Comparison of ENCODE assay signal across 9 cellular contexts in the genomic region with DNA sequence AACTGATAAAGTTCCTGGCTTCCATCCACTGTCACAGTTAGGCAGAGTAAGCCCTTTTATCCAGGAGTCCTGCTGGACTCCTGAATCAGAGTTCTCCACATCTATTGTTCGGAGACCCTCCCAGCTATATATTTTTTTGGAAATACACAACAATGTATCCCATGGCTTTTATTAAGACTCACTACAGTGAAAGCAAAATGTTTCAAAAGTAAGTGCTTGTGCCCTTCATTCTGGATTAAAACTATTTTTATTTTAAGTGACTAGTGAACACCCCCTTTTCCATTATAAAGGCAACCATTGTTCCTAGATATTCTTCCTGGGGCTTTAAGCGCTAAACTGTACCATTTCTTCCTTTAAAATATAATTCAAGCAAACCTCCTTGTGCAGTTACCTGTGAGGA. TPM values are rescaled to one million over a fixed set of nuclear protein-coding genes. Genes with fewer than 3 reads are reported as not detected.
"Had no signal": no experiment of that assay in that cellular context is flagged by ENCODE, and none has a peak within 500 bp of the region (broad histone marks: within the 10 kb centered on the region; RNA-seq: fewer than 3 reads in every experiment).

No MANE protein-coding gene starts in this region.

- H3K9ac ChIP-seq: GM23248 had no signal

- H3K4me3 ChIP-seq: GM23248 had no signal

- H3K36me3 Mint-ChIP-seq: IgD-negative memory B cell had no signal

- DNase-seq: GM23248, GOT3, H9, HFFc6, KBM-7 had no signal

- H3K27ac Mint-ChIP-seq: H9, HFFc6, IgD-negative memory B cell had no signal

- H3K9me3 Mint-ChIP-seq: HFFc6, IgD-negative memory B cell had no signal

- H3K4me3 Mint-ChIP-seq: H9, HFFc6, IgD-negative memory B cell had no signal

- H3K4me1 Mint-ChIP-seq: H9, IgD-negative memory B cell had no signal

- H3K27ac ChIP-seq: GM23248, HL-60 had no signal

- FAIRE-seq: H54, HepG2 had no signal

RNA-seq across cellular contexts. Expression of gene KIF4A, which starts 56.8 kb away (rescaled TPM):
- polyA plus RNA-seq: IgD-negative memory B cell had no signal
